In genomic region chr6:3455121-3455489, GRCh38 we compare ENCODE assay signal across 8 cellular contexts.
DNase-seq lines count a peak whose midpoint lies in the region; ATAC-seq and TF ChIP-seq lines count a peak whose summit lies in the region.

No MANE protein-coding gene starts in this region.

- in situ Hi-C loops in ACHN (cut with HindIII; ENCODE audit: low pct_ligation_motif_present, low pct_unique_long_range_greater_than_20kb, low sequenced_read_pairs) = no loop called here

- ATAC-seq in HG03571 (IDR thresholded peaks at IDR 0.05; ENCODE audit: unreplicated experiment) = no peak

- H3K4me3 ChIP-seq in epithelial cell of esophagus (ENCODE audit: low read length) = peak overlapping the region; percentile 98

- TF ChIP-seq CTCF in GM10266 (IDR thresholded peaks at IDR 0.05; ENCODE audit: control insufficient read depth, insufficient read depth, low read depth, missing control alignments) (no peak), VCaP (conservative IDR thresholded peaks at IDR 0.05) (no peak), epithelial cell of esophagus (IDR thresholded peaks at IDR 0.05; ENCODE audit: insufficient read depth, low read depth, low read length, missing control alignments) (no peak)

- DNase-seq in GM10266 (ENCODE audit: extremely low spot score) = peak; percentile 58
- peak; percentile 44 for DNase-seq in epithelial cell of esophagus (ENCODE audit: low read depth)
- peak; percentile 50 for DNase-seq in pons (ENCODE audit: low spot score)
- no peak for DNase-seq in kidney tubule cell (ENCODE audit: low spot score)
- DNase-seq in dedifferentiated amniotic fluid mesenchymal stem cell (ENCODE audit: extremely low spot score) = no peak
- no peak for DNase-seq in ACHN

- peak overlapping the region; percentile 89 for H3K27ac ChIP-seq in VCaP

Comparison
In these comparisons a context has a peak if more than half of its experiments do, and no peak if none do; other contexts are left out.
1. DNase-seq: peak in GM10266 (single experiment), epithelial cell of esophagus (single experiment) and pons (single experiment); none in kidney tubule cell (single experiment), dedifferentiated amniotic fluid mesenchymal stem cell (single experiment) and ACHN (single experiment).